ENCODE assay signal across 7 cellular contexts in genomic region chr7:102439963-102440795, GRCh38. TPM values are rescaled to one million over a fixed set of nuclear protein-coding genes. Genes with fewer than 3 reads are reported as not detected.
DNase-seq lines count a peak whose midpoint lies in the region; ATAC-seq lines count a peak whose summit lies in the region.
"Had no signal": no experiment of that assay in that cellular context is flagged by ENCODE, and none has a peak within 500 bp of the region (broad histone marks: within the 10 kb centered on the region; RNA-seq: fewer than 3 reads in every experiment).

No MANE protein-coding gene starts in this region.

- DNase-seq in NCI-H226 = peak; percentile 55
- DNase-seq in fibroblast of the conjunctiva (ENCODE audit: low read depth) = peak; percentile 23
- DNase-seq in stimulated activated naive B cell treated with anti-CD40 and anti-IgM and Interleukin-4, amounts not matched to agents 10 μg/mL and 1 μg/mL and 100 μg/mL, for 72 hours = no peak
- DNase-seq in activated naive CD4-positive, alpha-beta T cell treated with anti-CD3 and anti-CD28 coated beads, Interleukin-2, amount 50 U/mL, for 72 hours (ENCODE audit: low spot score in 2 of 2) = no peak
- DNase-seq: activated T-cell treated with anti-CD3 and anti-CD28 coated beads, Interleukin-2, amount 50 U/mL, for 24 hours had no signal

- H3K27ac Mint-ChIP-seq in stimulated activated naive B cell treated with anti-CD40 and anti-IgM and Interleukin-4, amounts not matched to agents 10 μg/mL and 1 μg/mL and 100 μg/mL, for 72 hours = peak overlapping the region; percentile 20
- no peak overlapping the region for H3K27ac Mint-ChIP-seq in activated naive CD4-positive, alpha-beta T cell treated with anti-CD3 and anti-CD28 coated beads, Interleukin-2, amount 50 U/mL, for 72 hours

- H3K9me3 Mint-ChIP-seq in stimulated activated naive B cell treated with anti-CD40 and anti-IgM and Interleukin-4, amounts not matched to agents 10 μg/mL and 1 μg/mL and 100 μg/mL, for 72 hours = no peaks in the 10 kb centered on the region
- H3K9me3 Mint-ChIP-seq in activated naive CD4-positive, alpha-beta T cell treated with anti-CD3 and anti-CD28 coated beads, Interleukin-2, amount 50 U/mL, for 72 hours = no peaks in the 10 kb centered on the region
- H3K9me3 Mint-ChIP-seq: activated T-cell treated with anti-CD3 and anti-CD28 coated beads, Interleukin-2, amount 50 U/mL, for 24 hours had no signal

- H3K36me3 Mint-ChIP-seq in stimulated activated naive B cell treated with anti-CD40 and anti-IgM and Interleukin-4, amounts not matched to agents 10 μg/mL and 1 μg/mL and 100 μg/mL, for 72 hours = peaks cover 49 to 57% of the 10 kb centered on the region in 2 donors
- no peaks in the 10 kb centered on the region for H3K36me3 Mint-ChIP-seq in activated naive CD4-positive, alpha-beta T cell treated with anti-CD3 and anti-CD28 coated beads, Interleukin-2, amount 50 U/mL, for 72 hours

- H3K4me1 Mint-ChIP-seq in stimulated activated naive B cell treated with anti-CD40 and anti-IgM and Interleukin-4, amounts not matched to agents 10 μg/mL and 1 μg/mL and 100 μg/mL, for 72 hours = peaks cover 28 to 66% of the 10 kb centered on the region in 2 donors

- H3K4me3 Mint-ChIP-seq in stimulated activated naive B cell treated with anti-CD40 and anti-IgM and Interleukin-4, amounts not matched to agents 10 μg/mL and 1 μg/mL and 100 μg/mL, for 72 hours = no peak overlapping the region
- H3K4me3 Mint-ChIP-seq: activated T-cell treated with anti-CD3 and anti-CD28 coated beads, Interleukin-2, amount 50 U/mL, for 24 hours had no signal

- H3K27me3 Mint-ChIP-seq in stimulated activated naive B cell treated with anti-CD40 and anti-IgM and Interleukin-4, amounts not matched to agents 10 μg/mL and 1 μg/mL and 100 μg/mL, for 72 hours = no peaks in the 10 kb centered on the region
- H3K27me3 Mint-ChIP-seq: activated T-cell treated with anti-CD3 and anti-CD28 coated beads, Interleukin-2, amount 50 U/mL, for 24 hours had no signal

- ATAC-seq in stimulated activated naive B cell treated with anti-CD40 and anti-IgM and Interleukin-4, amounts not matched to agents 10 μg/mL and 1 μg/mL and 100 μg/mL, for 72 hours (replicated peaks) = no peak
- ATAC-seq in HG02852 (IDR thresholded peaks at IDR 0.05; ENCODE audit: unreplicated experiment) (no peak), HG03342 (IDR thresholded peaks at IDR 0.05; ENCODE audit: unreplicated experiment) (no peak)
- ATAC-seq in activated naive CD4-positive, alpha-beta T cell treated with anti-CD3 and anti-CD28 coated beads, Interleukin-2, amount 50 U/mL, for 72 hours = no peak

RNA-seq across cellular contexts. Expression of gene ORAI2, which starts 6.8 kb away (rescaled TPM):
- 10 to 100 TPM; 25.8 to 26.7 TPM for total RNA-seq in activated naive CD4-positive, alpha-beta T cell treated with anti-CD3 and anti-CD28 coated beads, Interleukin-2, amount 50 U/mL, for 72 hours

RNA-seq across cellular contexts. Expression of gene ALKBH4, which starts 24.5 kb away (rescaled TPM):
- total RNA-seq in activated naive CD4-positive, alpha-beta T cell treated with anti-CD3 and anti-CD28 coated beads, Interleukin-2, amount 50 U/mL, for 72 hours = 1 to 10 TPM; 8.2 to 9.3 TPM

RNA-seq across cellular contexts. Expression of gene LRWD1, which starts 24.6 kb away (rescaled TPM):
- total RNA-seq in activated naive CD4-positive, alpha-beta T cell treated with anti-CD3 and anti-CD28 coated beads, Interleukin-2, amount 50 U/mL, for 72 hours = 10 to 100 TPM; 11.6 to 12.5 TPM

RNA-seq across cellular contexts. Expression of gene POLR2J, which starts 38.5 kb away (rescaled TPM):
- total RNA-seq in activated naive CD4-positive, alpha-beta T cell treated with anti-CD3 and anti-CD28 coated beads, Interleukin-2, amount 50 U/mL, for 72 hours = 10 to 100 TPM; 56.9 to 79.6 TPM

RNA-seq across cellular contexts. Expression of gene PRKRIP1, which starts 44.0 kb away (rescaled TPM):
- total RNA-seq in activated naive CD4-positive, alpha-beta T cell treated with anti-CD3 and anti-CD28 coated beads, Interleukin-2, amount 50 U/mL, for 72 hours = 10 to 100 TPM; 22.9 to 42.3 TPM

Comparison
In these comparisons a context has a peak if more than half of its experiments do, and no peak if none do; other contexts are left out.
1. DNase-seq: peak in NCI-H226 (single experiment) and fibroblast of the conjunctiva (single experiment); none in stimulated activated naive B cell treated with anti-CD40 and anti-IgM and Interleukin-4, amounts not matched to agents 10 μg/mL and 1 μg/mL and 100 μg/mL, for 72 hours (single experiment) and activated naive CD4-positive, alpha-beta T cell treated with anti-CD3 and anti-CD28 coated beads, Interleukin-2, amount 50 U/mL, for 72 hours (0 of 2).